In the genomic region with DNA sequence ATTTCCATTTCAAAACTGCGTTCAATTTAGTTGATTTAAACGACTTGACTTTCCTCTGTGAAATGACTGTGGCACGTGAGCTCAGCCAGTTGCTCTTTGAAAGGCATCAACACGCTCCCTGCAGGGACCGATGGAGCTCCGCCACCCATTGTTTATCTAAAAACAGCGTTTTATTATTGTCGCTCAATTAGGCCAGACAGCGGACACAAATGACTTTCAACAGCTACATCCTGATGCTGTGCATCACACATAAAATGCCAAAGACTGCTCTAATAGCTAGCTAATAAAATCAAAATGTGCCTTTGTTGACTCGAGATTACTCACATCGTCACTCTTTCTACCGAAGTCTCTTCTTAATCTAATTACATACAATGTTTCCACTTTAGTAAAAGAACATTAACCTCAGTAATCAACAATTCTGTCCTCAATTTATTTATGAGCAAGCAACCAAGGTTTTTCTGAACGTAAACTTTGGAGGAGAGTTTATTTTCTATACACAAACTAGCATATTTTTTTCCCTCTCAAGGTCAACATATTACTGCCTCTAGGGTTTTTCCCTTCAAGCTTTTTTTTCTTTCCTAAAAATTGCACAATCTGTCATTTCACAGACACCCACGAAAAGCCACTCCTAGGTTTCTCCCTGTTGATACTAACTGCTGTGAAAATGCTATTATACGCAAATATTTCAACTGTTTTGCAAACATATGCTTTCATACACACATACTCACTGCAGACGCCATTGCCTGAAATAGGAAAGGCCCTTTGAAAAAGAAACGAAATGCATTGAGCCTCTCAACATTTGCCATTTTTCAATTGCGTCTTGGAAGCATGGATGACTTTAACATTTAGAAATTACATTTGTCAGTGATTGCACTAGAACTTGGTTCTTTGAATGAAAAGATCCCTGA, we compare ENCODE assay signal across 1 cellular context.
TF ChIP-seq lines count a peak whose summit lies in the region.

No MANE protein-coding gene starts in this region.

TF ChIP-seq in HEK293, 187 proteins besides CTCF, POLR2A, EP300 and RAD21 (continued from another document):
- TF ChIP-seq, protein P1, sequence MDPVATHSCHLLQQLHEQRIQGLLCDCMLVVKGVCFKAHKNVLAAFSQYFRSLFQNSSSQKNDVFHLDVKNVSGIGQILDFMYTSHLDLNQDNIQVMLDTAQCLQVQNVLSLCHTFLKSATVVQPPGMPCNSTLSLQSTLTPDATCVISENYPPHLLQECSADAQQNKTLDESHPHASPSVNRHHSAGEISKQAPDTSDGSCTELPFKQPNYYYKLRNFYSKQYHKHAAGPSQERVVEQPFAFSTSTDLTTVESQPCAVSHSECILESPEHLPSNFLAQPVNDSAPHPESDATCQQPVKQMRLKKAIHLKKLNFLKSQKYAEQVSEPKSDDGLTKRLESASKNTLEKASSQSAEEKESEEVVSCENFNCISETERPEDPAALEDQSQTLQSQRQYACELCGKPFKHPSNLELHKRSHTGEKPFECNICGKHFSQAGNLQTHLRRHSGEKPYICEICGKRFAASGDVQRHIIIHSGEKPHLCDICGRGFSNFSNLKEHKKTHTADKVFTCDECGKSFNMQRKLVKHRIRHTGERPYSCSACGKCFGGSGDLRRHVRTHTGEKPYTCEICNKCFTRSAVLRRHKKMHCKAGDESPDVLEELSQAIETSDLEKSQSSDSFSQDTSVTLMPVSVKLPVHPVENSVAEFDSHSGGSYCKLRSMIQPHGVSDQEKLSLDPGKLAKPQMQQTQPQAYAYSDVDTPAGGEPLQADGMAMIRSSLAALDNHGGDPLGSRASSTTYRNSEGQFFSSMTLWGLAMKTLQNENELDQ (tag by site-specific recombination; IDR thresholded peaks at IDR 0.05; ENCODE audit: low read depth) = no peak
- TF ChIP-seq IKZF3 (tag by site-specific recombination; IDR thresholded peaks at IDR 0.05) = 0 out of 2 replicates have a peak, but pooled peaks have one; percentile 8
- TF ChIP-seq ZNF830 (tag by site-specific recombination; IDR thresholded peaks at IDR 0.05; ENCODE audit: low read depth) = no peak
- no peak for TF ChIP-seq BCL11B (tag by site-specific recombination; IDR thresholded peaks at IDR 0.05; ENCODE audit: low read depth)
- TF ChIP-seq ZNF426 (tag by site-specific recombination; IDR thresholded peaks at IDR 0.05) = no peak
- no peak for TF ChIP-seq ZBTB20 (tag by site-specific recombination; IDR thresholded peaks at IDR 0.05)
- TF ChIP-seq, protein P2, sequence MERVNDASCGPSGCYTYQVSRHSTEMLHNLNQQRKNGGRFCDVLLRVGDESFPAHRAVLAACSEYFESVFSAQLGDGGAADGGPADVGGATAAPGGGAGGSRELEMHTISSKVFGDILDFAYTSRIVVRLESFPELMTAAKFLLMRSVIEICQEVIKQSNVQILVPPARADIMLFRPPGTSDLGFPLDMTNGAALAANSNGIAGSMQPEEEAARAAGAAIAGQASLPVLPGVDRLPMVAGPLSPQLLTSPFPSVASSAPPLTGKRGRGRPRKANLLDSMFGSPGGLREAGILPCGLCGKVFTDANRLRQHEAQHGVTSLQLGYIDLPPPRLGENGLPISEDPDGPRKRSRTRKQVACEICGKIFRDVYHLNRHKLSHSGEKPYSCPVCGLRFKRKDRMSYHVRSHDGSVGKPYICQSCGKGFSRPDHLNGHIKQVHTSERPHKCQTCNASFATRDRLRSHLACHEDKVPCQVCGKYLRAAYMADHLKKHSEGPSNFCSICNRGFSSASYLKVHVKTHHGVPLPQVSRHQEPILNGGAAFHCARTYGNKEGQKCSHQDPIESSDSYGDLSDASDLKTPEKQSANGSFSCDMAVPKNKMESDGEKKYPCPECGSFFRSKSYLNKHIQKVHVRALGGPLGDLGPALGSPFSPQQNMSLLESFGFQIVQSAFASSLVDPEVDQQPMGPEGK (tag by site-specific recombination; IDR thresholded peaks at IDR 0.05) = no peak
- TF ChIP-seq KLF9 (tag by site-specific recombination; IDR thresholded peaks at IDR 0.05; ENCODE audit: low read depth) = no peak
- no peak for TF ChIP-seq ZNF391 (tag by site-specific recombination; IDR thresholded peaks at IDR 0.05; ENCODE audit: borderline replicate concordance, low read depth)
- peak; percentile 82 for TF ChIP-seq FEZF1 (tag by site-specific recombination; IDR thresholded peaks at IDR 0.05)
- TF ChIP-seq OSR2 (tag by site-specific recombination; IDR thresholded peaks at IDR 0.05) = peak; percentile 80
- TF ChIP-seq KLF8 (tag by site-specific recombination; IDR thresholded peaks at IDR 0.05) = no peak
- TF ChIP-seq, protein P3, sequence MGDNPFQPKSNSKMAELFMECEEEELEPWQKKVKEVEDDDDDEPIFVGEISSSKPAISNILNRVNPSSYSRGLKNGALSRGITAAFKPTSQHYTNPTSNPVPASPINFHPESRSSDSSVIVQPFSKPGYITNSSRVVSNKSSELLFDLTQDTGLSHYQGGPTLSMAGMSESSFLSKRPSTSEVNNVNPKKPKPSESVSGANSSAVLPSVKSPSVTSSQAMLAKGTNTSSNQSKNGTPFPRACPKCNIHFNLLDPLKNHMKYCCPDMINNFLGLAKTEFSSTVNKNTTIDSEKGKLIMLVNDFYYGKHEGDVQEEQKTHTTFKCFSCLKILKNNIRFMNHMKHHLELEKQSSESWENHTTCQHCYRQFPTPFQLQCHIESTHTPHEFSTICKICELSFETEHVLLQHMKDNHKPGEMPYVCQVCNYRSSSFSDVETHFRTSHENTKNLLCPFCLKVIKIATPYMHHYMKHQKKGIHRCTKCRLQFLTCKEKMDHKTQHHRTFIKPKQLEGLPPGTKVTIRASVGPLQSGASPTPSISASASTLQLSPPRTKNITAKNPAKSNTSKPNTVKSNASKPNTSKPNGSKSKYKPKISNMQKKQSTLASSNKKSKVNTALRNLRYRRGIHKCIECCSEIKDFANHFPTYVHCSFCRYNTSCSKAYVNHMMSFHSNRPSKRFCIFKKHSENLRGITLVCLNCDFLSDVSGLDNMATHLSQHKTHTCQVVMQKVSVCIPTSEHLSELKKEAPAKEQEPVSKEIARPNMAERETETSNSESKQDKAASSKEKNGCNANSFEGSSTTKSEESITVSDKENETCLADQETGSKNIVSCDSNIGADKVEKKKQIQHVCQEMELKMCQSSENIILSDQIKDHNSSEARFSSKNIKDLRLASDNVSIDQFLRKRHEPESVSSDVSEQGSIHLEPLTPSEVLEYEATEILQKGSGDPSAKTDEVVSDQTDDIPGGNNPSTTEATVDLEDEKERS (tag by site-specific recombination; IDR thresholded peaks at IDR 0.05) = no peak
- TF ChIP-seq SCRT2 (tag by site-specific recombination; IDR thresholded peaks at IDR 0.05) = 0 out of 2 replicates have a peak, but pooled peaks have one; percentile 29
- TF ChIP-seq, protein P4, sequence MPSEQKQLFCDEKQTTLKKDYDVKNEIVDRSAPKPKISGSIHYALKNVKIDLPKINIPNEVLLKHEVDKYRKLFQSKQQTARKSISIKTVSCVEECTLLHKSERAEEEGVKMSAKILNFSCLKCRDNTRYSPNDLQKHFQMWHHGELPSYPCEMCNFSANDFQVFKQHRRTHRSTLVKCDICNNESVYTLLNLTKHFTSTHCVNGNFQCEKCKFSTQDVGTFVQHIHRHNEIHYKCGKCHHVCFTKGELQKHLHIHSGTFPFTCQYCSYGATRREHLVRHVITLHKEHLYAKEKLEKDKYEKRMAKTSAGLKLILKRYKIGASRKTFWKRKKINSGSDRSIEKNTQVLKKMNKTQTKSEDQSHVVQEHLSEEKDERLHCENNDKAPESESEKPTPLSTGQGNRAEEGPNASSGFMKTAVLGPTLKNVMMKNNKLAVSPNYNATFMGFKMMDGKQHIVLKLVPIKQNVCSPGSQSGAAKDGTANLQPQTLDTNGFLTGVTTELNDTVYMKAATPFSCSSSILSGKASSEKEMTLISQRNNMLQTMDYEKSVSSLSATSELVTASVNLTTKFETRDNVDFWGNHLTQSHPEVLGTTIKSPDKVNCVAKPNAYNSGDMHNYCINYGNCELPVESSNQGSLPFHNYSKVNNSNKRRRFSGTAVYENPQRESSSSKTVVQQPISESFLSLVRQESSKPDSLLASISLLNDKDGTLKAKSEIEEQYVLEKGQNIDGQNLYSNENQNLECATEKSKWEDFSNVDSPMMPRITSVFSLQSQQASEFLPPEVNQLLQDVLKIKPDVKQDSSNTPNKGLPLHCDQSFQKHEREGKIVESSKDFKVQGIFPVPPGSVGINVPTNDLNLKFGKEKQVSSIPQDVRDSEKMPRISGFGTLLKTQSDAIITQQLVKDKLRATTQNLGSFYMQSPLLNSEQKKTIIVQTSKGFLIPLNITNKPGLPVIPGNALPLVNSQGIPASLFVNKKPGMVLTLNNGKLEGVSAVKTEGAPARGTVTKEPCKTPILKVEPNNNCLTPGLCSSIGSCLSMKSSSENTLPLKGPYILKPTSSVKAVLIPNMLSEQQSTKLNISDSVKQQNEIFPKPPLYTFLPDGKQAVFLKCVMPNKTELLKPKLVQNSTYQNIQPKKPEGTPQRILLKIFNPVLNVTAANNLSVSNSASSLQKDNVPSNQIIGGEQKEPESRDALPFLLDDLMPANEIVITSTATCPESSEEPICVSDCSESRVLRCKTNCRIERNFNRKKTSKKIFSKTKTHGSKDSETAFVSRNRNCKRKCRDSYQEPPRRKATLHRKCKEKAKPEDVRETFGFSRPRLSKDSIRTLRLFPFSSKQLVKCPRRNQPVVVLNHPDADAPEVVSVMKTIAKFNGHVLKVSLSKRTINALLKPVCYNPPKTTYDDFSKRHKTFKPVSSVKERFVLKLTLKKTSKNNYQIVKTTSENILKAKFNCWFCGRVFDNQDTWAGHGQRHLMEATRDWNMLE (tag by site-specific recombination; conservative IDR thresholded peaks at IDR 0.05; ENCODE audit: low read depth) = no peak
- TF ChIP-seq ZNF610 (tag by site-specific recombination; IDR thresholded peaks at IDR 0.05; ENCODE audit: borderline replicate concordance) = 0 out of 2 replicates have a peak, but pooled peaks have one; percentile 52
- no peak for TF ChIP-seq ZNF214 (tag by site-specific recombination; IDR thresholded peaks at IDR 0.05; ENCODE audit: borderline replicate concordance)
- TF ChIP-seq, protein P5, sequence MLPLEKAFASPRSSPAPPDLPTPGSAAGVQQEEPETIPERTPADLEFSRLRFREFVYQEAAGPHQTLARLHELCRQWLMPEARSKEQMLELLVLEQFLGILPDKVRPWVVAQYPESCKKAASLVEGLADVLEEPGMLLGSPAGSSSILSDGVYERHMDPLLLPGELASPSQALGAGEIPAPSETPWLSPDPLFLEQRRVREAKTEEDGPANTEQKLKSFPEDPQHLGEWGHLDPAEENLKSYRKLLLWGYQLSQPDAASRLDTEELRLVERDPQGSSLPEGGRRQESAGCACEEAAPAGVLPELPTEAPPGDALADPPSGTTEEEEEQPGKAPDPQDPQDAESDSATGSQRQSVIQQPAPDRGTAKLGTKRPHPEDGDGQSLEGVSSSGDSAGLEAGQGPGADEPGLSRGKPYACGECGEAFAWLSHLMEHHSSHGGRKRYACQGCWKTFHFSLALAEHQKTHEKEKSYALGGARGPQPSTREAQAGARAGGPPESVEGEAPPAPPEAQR (tag by site-specific recombination; IDR thresholded peaks at IDR 0.05) = no peak
- TF ChIP-seq SP2 (tag by site-specific recombination; IDR thresholded peaks at IDR 0.05) = no peak
- no peak for TF ChIP-seq ZBTB21 (tag by site-specific recombination; IDR thresholded peaks at IDR 0.05)
- no peak for TF ChIP-seq ZSCAN30 (tag by site-specific recombination; IDR thresholded peaks at IDR 0.05)
- TF ChIP-seq ZNF664 (tag by site-specific recombination; IDR thresholded peaks at IDR 0.05) = peak; percentile 37; the same call in 1 of the 2 replicates
- no peak for TF ChIP-seq RBAK (tag by site-specific recombination; IDR thresholded peaks at IDR 0.05)
- TF ChIP-seq WT1 (tag by site-specific recombination; IDR thresholded peaks at IDR 0.05) = peak; percentile 89
- no peak for TF ChIP-seq ZNF23 (tag by site-specific recombination; IDR thresholded peaks at IDR 0.05; ENCODE audit: borderline replicate concordance)
- no peak for TF ChIP-seq ZNF677 (tag by site-specific recombination; IDR thresholded peaks at IDR 0.05)
TF ChIP-seq in HEK293: peak in this region for 21.
